In the genomic region with DNA sequence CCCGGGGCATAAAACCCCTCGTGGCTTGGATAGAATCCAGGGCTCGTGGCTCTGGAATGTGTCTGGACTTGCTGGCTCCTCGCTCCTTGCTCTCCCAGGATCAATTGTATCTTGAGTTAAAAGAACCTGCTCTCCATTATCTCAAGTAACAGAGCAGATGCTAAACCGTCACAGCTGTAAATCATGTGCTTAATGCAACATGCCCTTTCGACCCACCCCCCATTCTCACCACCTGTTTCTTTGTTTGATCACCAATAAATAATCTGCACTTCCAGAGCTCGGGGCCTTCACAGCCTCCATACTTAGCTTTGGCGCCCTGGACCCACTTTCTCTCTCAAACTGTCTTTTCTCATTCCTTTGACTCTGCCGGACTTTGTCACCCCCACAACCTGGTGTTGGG, we compare ENCODE assay signal across 9 cellular contexts. TPM values are rescaled to one million over a fixed set of nuclear protein-coding genes. Genes with fewer than 3 reads are reported as not detected.
"Had no signal": no experiment of that assay in that cellular context is flagged by ENCODE, and none has a peak within 500 bp of the region (broad histone marks: within the 10 kb centered on the region; RNA-seq: fewer than 3 reads in every experiment).

No MANE protein-coding gene starts in this region.

RNA-seq across cellular contexts. Expression of gene CYP4A22, which starts 11.9 kb away (rescaled TPM):
- total RNA-seq: activated CD4-positive, alpha-beta memory T cell treated with anti-CD3 and anti-CD28 coated beads, Interleukin-2, amount 10 ng/mL, durations not matched to agents 7 days and 5 days; activated CD4-positive, alpha-beta T cell treated with anti-CD3 and anti-CD28 coated beads for 36 hours; activated CD8-positive, alpha-beta memory T cell treated with anti-CD3 and anti-CD28 coated beads for 36 hours; activated naive CD4-positive, alpha-beta T cell treated with anti-CD3 and anti-CD28 coated beads for 36 hours; activated T-helper 17 cell treated with anti-CD3 and anti-CD28 coated beads, Interleukin-2, amount 50 U/mL, for 72 hours; astrocyte; OCI-LY7; RPMI7951; T-helper 2 cell treated with Interferon-gamma antibody and Interleukin-4, amounts not matched to agents 100 ng/mL and 5 ng/mL, for 36 hours had no signal

RNA-seq across cellular contexts. Expression of gene PDZK1IP1, which starts 40.7 kb away (rescaled TPM):
- total RNA-seq: activated CD4-positive, alpha-beta memory T cell treated with anti-CD3 and anti-CD28 coated beads, Interleukin-2, amount 10 ng/mL, durations not matched to agents 7 days and 5 days; activated CD4-positive, alpha-beta T cell treated with anti-CD3 and anti-CD28 coated beads for 36 hours; activated CD8-positive, alpha-beta memory T cell treated with anti-CD3 and anti-CD28 coated beads for 36 hours; activated naive CD4-positive, alpha-beta T cell treated with anti-CD3 and anti-CD28 coated beads for 36 hours; activated T-helper 17 cell treated with anti-CD3 and anti-CD28 coated beads, Interleukin-2, amount 50 U/mL, for 72 hours; OCI-LY7; RPMI7951; T-helper 2 cell treated with Interferon-gamma antibody and Interleukin-4, amounts not matched to agents 100 ng/mL and 5 ng/mL, for 36 hours had no signal
